In genomic region chr22:39290724-39291161, GRCh38 we compare ENCODE assay signal across 9 cellular contexts. TPM values are rescaled to one million over a fixed set of nuclear protein-coding genes. Genes with fewer than 3 reads are reported as not detected.
A peak's percentile ranks its signal among the peaks of the same experiment; 100 is the strongest.
DNase-seq lines count a peak whose midpoint lies in the region; ATAC-seq and TF ChIP-seq lines count a peak whose summit lies in the region.
"Had no signal": no experiment of that assay in that cellular context is flagged by ENCODE, and none has a peak within 500 bp of the region (broad histone marks: within the 10 kb centered on the region; RNA-seq: fewer than 3 reads in every experiment).

No MANE protein-coding gene starts in this region.

- ATAC-seq in body of pancreas (peak; percentile 81), HG03196 (IDR thresholded peaks at IDR 0.05; ENCODE audit: unreplicated experiment) (no peak)
- ATAC-seq in naive thymus-derived CD8-positive, alpha-beta T cell, result no peak

- intact Hi-C loops in body of pancreas (cut with DNase I), result no loop called here

- no peak overlapping the region for H3K4me3 ChIP-seq in body of pancreas
- peak overlapping the region in 1 of 3 donors; percentile 41 for H3K4me3 ChIP-seq in skeletal muscle tissue (ENCODE audit: low read length in 3 of 3)
- H3K4me3 ChIP-seq: thoracic aorta had no signal

- H3K9me3 ChIP-seq in body of pancreas (no peaks in the 10 kb centered on the region), skeletal muscle tissue (ENCODE audit: control insufficient read depth in 3 of 3, low read length in 3 of 3) (no peaks in the 10 kb centered on the region)
- H3K9me3 ChIP-seq: thoracic aorta had no signal

- H3K4me3 Mint-ChIP-seq in naive thymus-derived CD8-positive, alpha-beta T cell, result no peak overlapping the region

- DNase-seq in HT-29 (ENCODE audit: low spot score), result peak; percentile 61
- peak; percentile 92 to 97 (median 95) for DNase-seq in body of pancreas
- DNase-seq in islet precursor cell, result peak; percentile 85
- no peak for DNase-seq in stimulated activated CD4-positive, alpha-beta T cell treated with anti-CD3 and anti-CD28 coated beads, Interleukin-2, amount 100 ng/mL, for 24 hours
- DNase-seq in naive thymus-derived CD8-positive, alpha-beta T cell, result no peak
- no peak for DNase-seq in T1000 (lab: John Stamatoyannopoulos, UW)

- no peaks in the 10 kb centered on the region for H3K36me3 Mint-ChIP-seq in naive thymus-derived CD8-positive, alpha-beta T cell

- no peaks in the 10 kb centered on the region for H3K27me3 ChIP-seq in body of pancreas
- H3K27me3 ChIP-seq in skeletal muscle tissue (ENCODE audit: control insufficient read depth in 3 of 3, insufficient read depth in 3 of 3, low read length in 3 of 3), result no peaks in the 10 kb centered on the region

- TF ChIP-seq POLR2A in body of pancreas (IDR thresholded peaks at IDR 0.05), result peak in 2 of 3 donors; percentile 17 to 35

- H3K9ac ChIP-seq in skeletal muscle tissue (ENCODE audit: low read depth in 1 of 3, low read length in 3 of 3), result peak overlapping the region; percentile 40 to 69 (median 57)

- no peak overlapping the region for H3K27ac Mint-ChIP-seq in naive thymus-derived CD8-positive, alpha-beta T cell

- TF ChIP-seq CTCF in body of pancreas (IDR thresholded peaks at IDR 0.05), result peak in 4 of 7 experiments; percentile 22 to 52 (median 44)

- H3K27me3 Mint-ChIP-seq in naive thymus-derived CD8-positive, alpha-beta T cell, result peaks cover 0 to 6% (median 3%) of the 10 kb centered on the region in 5 donors

- H3K9me3 Mint-ChIP-seq in naive thymus-derived CD8-positive, alpha-beta T cell, result peaks cover 0 to 5% (median 0%) of the 10 kb centered on the region in 9 donors

- H3K27ac ChIP-seq in body of pancreas (peak overlapping the region; percentile 95 to 99 (median 97)), skeletal muscle tissue (ENCODE audit: low read depth, low read length) (peak overlapping the region; percentile 74)
- H3K27ac ChIP-seq: thoracic aorta had no signal

- peaks cover 0 to 22% (median 3%) of the 10 kb centered on the region in 4 donors for H3K4me1 Mint-ChIP-seq in naive thymus-derived CD8-positive, alpha-beta T cell

- H3K36me3 ChIP-seq in body of pancreas (replicated peaks in 1 of 2; ENCODE audit: insufficient read depth in 1 of 2, low read depth in 2 of 2) (no peaks in the 10 kb centered on the region), skeletal muscle tissue (ENCODE audit: control insufficient read depth in 3 of 3, insufficient read depth in 3 of 3, low read length in 3 of 3) (no peaks in the 10 kb centered on the region)
- H3K36me3 ChIP-seq: thoracic aorta had no signal

- POLR2A ChIA-PET in naive thymus-derived CD8-positive, alpha-beta T cell (lab: Charles Lee), result no interaction called here

- peaks cover 55% of the 10 kb centered on the region for H3K4me1 ChIP-seq in body of pancreas
- peaks cover 32 to 37% (median 36%) of the 10 kb centered on the region in 3 donors for H3K4me1 ChIP-seq in skeletal muscle tissue (ENCODE audit: control insufficient read depth in 3 of 3, insufficient read depth in 3 of 3, low read length in 3 of 3)

- 17% methylated on average over 17 of the region's 17 CpGs; no CpG with 5 or more reads in 1 of the 2 donors for WGBS in body of pancreas, 2 donors

RNA-seq across cellular contexts. Expression of gene RPL3, which starts 28.7 kb away (rescaled TPM):
- total RNA-seq in HT-29 (2014; rRNA removed; shearing (Covaris generic)), result 2,060 and 2,152 TPM in 2 replicates
- 1,000 to 10,000 TPM; 1,625 to 1,893 TPM for total RNA-seq in body of pancreas
- total RNA-seq in skeletal muscle tissue, result 2,602 TPM
- 1,000 to 10,000 TPM; 3,621 to 3,622 TPM for total RNA-seq in naive thymus-derived CD8-positive, alpha-beta T cell
- 1,000 to 10,000 TPM; 4,219 to 5,383 (median 4,759) TPM for polyA plus RNA-seq in naive thymus-derived CD8-positive, alpha-beta T cell

RNA-seq across cellular contexts. Expression of gene PDGFB, which starts 46.0 kb away (rescaled TPM):
- 12.4 and 16.6 TPM in 2 replicates for total RNA-seq in HT-29 (2014; rRNA removed; shearing (Covaris generic))
- total RNA-seq in body of pancreas, result 10 to 100 TPM in 1 of 2 donors, 1 to 10 TPM in 1; 7.0 to 15.8 TPM
- 8.9 TPM for total RNA-seq in skeletal muscle tissue
- 10 to 100 TPM in 1 of 2 experiments, 1 to 10 TPM in 1; 7.4 to 10.1 TPM for total RNA-seq in naive thymus-derived CD8-positive, alpha-beta T cell
- polyA plus RNA-seq in naive thymus-derived CD8-positive, alpha-beta T cell, result 1 to 10 TPM; 1.0 to 3.9 (median 1.3) TPM

RNA-seq across cellular contexts. Expression of gene SYNGR1, which starts 59.0 kb away (rescaled TPM):
- not detected in 2 replicates for total RNA-seq in HT-29 (2014; rRNA removed; shearing (Covaris generic))
- total RNA-seq in body of pancreas (10 to 100 TPM; 15.2 to 35.0 TPM), skeletal muscle tissue (5.7 TPM)
- 10 to 100 TPM in 1 of 2 experiments, 1 to 10 TPM in 1; 10.0 to 11.4 TPM for total RNA-seq in naive thymus-derived CD8-positive, alpha-beta T cell
- polyA plus RNA-seq in naive thymus-derived CD8-positive, alpha-beta T cell, result 10 to 100 TPM; 10.1 to 14.8 (median 12.0) TPM

Comparison
In these comparisons a context has a peak if more than half of its experiments do, and no peak if none do; other contexts are left out.
1. DNase-seq: peak in HT-29 (single experiment), body of pancreas (4 of 4) and islet precursor cell (single experiment); none in stimulated activated CD4-positive, alpha-beta T cell treated with anti-CD3 and anti-CD28 coated beads, Interleukin-2, amount 100 ng/mL, for 24 hours (0 of 2), naive thymus-derived CD8-positive, alpha-beta T cell (0 of 10) and T1000 (single experiment).